30 cellular contexts compared by ENCODE assay signal in the genomic region with DNA sequence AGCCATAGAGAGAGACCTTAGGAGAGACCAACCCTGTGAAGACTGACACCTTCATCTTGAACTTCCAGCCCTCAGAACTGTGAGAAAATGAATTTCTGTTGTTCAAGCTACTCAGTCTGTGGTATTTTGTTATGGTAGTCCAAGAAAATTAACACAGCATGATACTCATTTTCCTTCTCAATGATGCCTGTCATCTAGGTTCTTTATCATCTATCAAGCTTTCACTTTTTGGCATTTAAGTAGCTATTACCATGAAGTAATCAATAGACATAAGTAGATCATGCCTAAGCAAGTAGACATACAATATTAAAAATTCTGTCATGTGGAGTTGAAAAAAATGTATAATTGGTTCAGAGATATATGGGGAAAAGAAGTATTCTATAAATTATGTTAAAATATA.
"Had no signal": no experiment of that assay in that cellular context is flagged by ENCODE, and none has a peak within 500 bp of the region (broad histone marks: within the 10 kb centered on the region; RNA-seq: fewer than 3 reads in every experiment).

No MANE protein-coding gene starts in this region.

- H3K9me3 ChIP-seq: adrenal gland, body of pancreas, colonic mucosa had no signal

- DNase-seq: activated B cell treated with CpG ODN at 0.5 μM for 24 hours; activated CD4-positive, alpha-beta memory T cell treated with anti-CD3 and anti-CD28 coated beads for 36 hours; activated CD4-positive, alpha-beta T cell treated with anti-CD3 and anti-CD28 coated beads for 48 hours; activated CD8-positive, alpha-beta memory T cell treated with anti-CD3 and anti-CD28 coated beads, Interleukin-2, amount 10 ng/mL, durations not matched to agents 7 days and 5 days; activated CD8-positive, alpha-beta memory T cell treated with anti-CD3 and anti-CD28 coated beads, Interleukin-2, amount 50 U/mL, for 4 hours; activated CD8-positive, alpha-beta T cell treated with anti-CD3 and anti-CD28 coated beads, Interleukin-2, amount 10 ng/mL, durations not matched to agents 7 days and 5 days; activated effector memory CD4-positive, alpha-beta T cell treated with anti-CD3 and anti-CD28 coated beads, Interleukin-2, amount 50 U/mL, for 16 hours; activated naive CD4-positive, alpha-beta T cell treated with anti-CD3 and anti-CD28 coated beads for 36 hours; activated naive CD8-positive, alpha-beta T cell treated with anti-CD3 and anti-CD28 coated beads for 36 hours; activated naive CD8-positive, alpha-beta T cell treated with anti-CD3 and anti-CD28 coated beads, Interleukin-2, amount 50 U/mL, for 24 hours; activated T-cell treated with anti-CD3 and anti-CD28 coated beads, Interleukin-2, amount 50 U/mL, for 1 hour; activated T-cell treated with anti-CD3 and anti-CD28 coated beads, Interleukin-2, amount 50 U/mL, for 48 hours; adrenal gland; amygdala; aorta; body of pancreas; central memory CD4-positive, alpha-beta T cell; cerebellar nuclear complex; colonic mucosa; effector CD8-positive, alpha-beta T cell; foreskin fibroblast; head of caudate nucleus; T-helper 1 cell; T-helper 17 cell; T1000; WERI-Rb-1 had no signal

- H3K4me3 ChIP-seq: adrenal gland, body of pancreas, cardiac muscle cell, colonic mucosa had no signal

- H3K36me3 ChIP-seq: adrenal gland, cardiac muscle cell, colonic mucosa, WERI-Rb-1 had no signal

- H3K27ac ChIP-seq: adrenal gland, body of pancreas, cardiac muscle cell, colonic mucosa, WERI-Rb-1 had no signal

- H3K27me3 ChIP-seq: adrenal gland, body of pancreas, cardiac muscle cell, colonic mucosa had no signal

- ATAC-seq: activated CD4-positive, CD25-positive, alpha-beta regulatory T cell treated with anti-CD3 and anti-CD28 coated beads, Interleukin-2, amount 50 U/mL, for 24 hours; activated CD8-positive, alpha-beta memory T cell treated with anti-CD3 and anti-CD28 coated beads, Interleukin-2, amount 10 ng/mL, durations not matched to agents 7 days and 5 days; activated CD8-positive, alpha-beta T cell treated with anti-CD3 and anti-CD28 coated beads, Interleukin-2, amount 10 ng/mL, durations not matched to agents 7 days and 5 days; activated naive CD8-positive, alpha-beta T cell treated with anti-CD3 and anti-CD28 coated beads, Interleukin-2, amount 50 U/mL, for 24 hours; body of pancreas; esophagus mucosa; T-helper 17 cell had no signal

- FAIRE-seq: frontal cortex had no signal

- H3K4me1 ChIP-seq: adrenal gland, body of pancreas, colonic mucosa had no signal
